Comparison of ENCODE assay signal across 16 cellular contexts in the genomic region with DNA sequence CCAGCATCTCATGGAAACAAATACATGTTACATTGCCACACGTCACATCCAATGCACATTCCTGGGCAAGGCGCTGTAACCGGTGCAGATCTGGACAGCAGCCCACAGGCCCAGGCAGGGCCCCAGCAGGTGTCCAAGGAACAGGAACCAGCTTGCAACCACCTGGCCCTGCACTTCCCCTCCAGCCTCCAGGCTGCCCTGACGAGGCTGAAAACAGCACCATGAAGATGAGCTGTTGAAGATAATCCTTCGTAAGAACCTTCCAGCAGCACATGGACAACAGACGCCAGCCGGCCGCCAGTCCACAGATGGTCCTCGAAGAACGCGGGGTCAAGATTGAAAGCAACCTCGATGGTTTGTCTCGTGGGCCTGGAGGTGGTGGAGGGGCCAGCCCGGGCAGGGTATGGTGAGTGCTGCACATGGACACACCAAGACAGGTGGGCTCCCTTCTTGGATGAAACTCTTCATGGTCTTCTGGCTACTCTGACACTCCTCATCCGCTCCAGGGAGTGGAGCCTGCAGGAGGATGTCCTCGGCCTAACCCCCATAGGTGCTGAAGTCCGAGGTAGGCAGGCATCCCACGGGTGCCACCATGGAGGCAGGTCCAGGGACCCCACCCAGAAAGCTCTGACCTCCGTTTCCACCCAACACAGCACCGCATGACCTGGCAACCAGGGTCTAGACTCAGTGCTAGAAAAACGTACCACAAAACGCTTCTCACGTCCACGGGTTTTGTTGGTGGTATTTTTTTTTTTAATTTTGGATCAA. TPM values are rescaled to one million over a fixed set of nuclear protein-coding genes. Genes with fewer than 3 reads are reported as not detected.
DNase-seq lines count a peak whose midpoint lies in the region; ATAC-seq, FAIRE-seq and TF ChIP-seq lines count a peak whose summit lies in the region.
"Had no signal": no experiment of that assay in that cellular context is flagged by ENCODE, and none has a peak within 500 bp of the region (broad histone marks: within the 10 kb centered on the region; RNA-seq: fewer than 3 reads in every experiment).

No MANE protein-coding gene starts in this region.

- H3K4me3 ChIP-seq in K562 = no peak overlapping the region
- H3K4me3 ChIP-seq in right cardiac atrium (ENCODE audit: low read length) = no peak overlapping the region
- H3K4me3 ChIP-seq: left lung had no signal

- H3K9ac ChIP-seq in K562 (ENCODE audit: insufficient read depth in 1 of 2, low read depth in 2 of 2, low read length in 2 of 2) = peak overlapping the region in 1 of 2 experiments; percentile 28; a peak in 1 of 4 replicates

- H3K4me2 ChIP-seq in K562 (ENCODE audit: insufficient read depth, low read length) = no peak overlapping the region

- no peak for TF ChIP-seq CTCF in K562 (IDR thresholded peaks at IDR 0.05 in 2 of 3, conservative IDR thresholded peaks at IDR 0.05 in 1 of 3; ENCODE audit: insufficient read depth in 2 of 3, low read depth in 1 of 3, low read length in 3 of 3)

- TF ChIP-seq RAD21 in K562 (CRISPR knock-in tag; conservative IDR thresholded peaks at IDR 0.05 in 1 of 2, IDR thresholded peaks at IDR 0.05 in 1 of 2) = no peak

- ATAC-seq in K562 = no peak
- no peak for ATAC-seq in right cardiac atrium
- ATAC-seq in stimulated activated effector memory CD8-positive, alpha-beta T cell treated with anti-CD3 and anti-CD28 coated beads, Interleukin-12 subunit alpha, Interleukin-12 subunit beta, amount 100 ng/mL, for 72 hours = no peak
- no peak for ATAC-seq in HG02852 (IDR thresholded peaks at IDR 0.05; ENCODE audit: unreplicated experiment)
- ATAC-seq in HG03354 (IDR thresholded peaks at IDR 0.05; ENCODE audit: poor library complexity, severe bottlenecking, unreplicated experiment) = no peak
- ATAC-seq: naive thymus-derived CD4-positive, alpha-beta T cell had no signal

- no peak for TF ChIP-seq POLR2A in K562 (conservative IDR thresholded peaks at IDR 0.05)

- H3K36me3 Mint-ChIP-seq in stimulated activated effector memory CD8-positive, alpha-beta T cell treated with anti-CD3 and anti-CD28 coated beads, Interleukin-12 subunit alpha, Interleukin-12 subunit beta, amount 100 ng/mL, for 72 hours = peaks cover 80% of the 10 kb centered on the region

- H3K4me3 Mint-ChIP-seq in stimulated activated effector memory CD8-positive, alpha-beta T cell treated with anti-CD3 and anti-CD28 coated beads, Interleukin-12 subunit alpha, Interleukin-12 subunit beta, amount 100 ng/mL, for 72 hours = no peak overlapping the region
- H3K4me3 Mint-ChIP-seq: naive thymus-derived CD4-positive, alpha-beta T cell had no signal

- FAIRE-seq in K562 (lab: Jason Lieb, UNC) = no peak

- no peak overlapping the region for H3K27ac ChIP-seq in K562 (ENCODE audit: extremely low read depth, low read depth, low read length)
- H3K27ac ChIP-seq in right cardiac atrium (ENCODE audit: low read length) = no peak overlapping the region
- H3K27ac ChIP-seq: left lung had no signal

- no peaks in the 10 kb centered on the region for H4K20me1 ChIP-seq in K562 (replicated peaks; ENCODE audit: control insufficient read depth, insufficient read depth, low read length)

- in situ Hi-C loops in KBM-7 (cut with MboI; ENCODE audit: low pct_unique_long_range_greater_than_20kb, low sequenced_read_pairs) = no loop called here
- in situ Hi-C loops in K562 (cut with MboI) = no loop called here

- DNase-seq in KBM-7 (peak; percentile 68), K562 (ENCODE audit: extremely low read depth in 1 of 4, low spot score in 3 of 4) (no peak), right cardiac atrium (peak; percentile 6 to 35 (median 35)), midbrain (lab: John Stamatoyannopoulos, UW) (no peak)
- no peak for DNase-seq in stimulated activated effector memory CD8-positive, alpha-beta T cell treated with anti-CD3 and anti-CD28 coated beads, Interleukin-12 subunit alpha, Interleukin-12 subunit beta, amount 100 ng/mL, for 72 hours (ENCODE audit: low spot score in 2 of 2)
- DNase-seq: activated CD8-positive, alpha-beta memory T cell treated with anti-CD3 and anti-CD28 coated beads for 24 hours; DMS153; hypothalamus; naive thymus-derived CD4-positive, alpha-beta T cell; NCI-H1694 treated with DMSO at 0.1 percent for 48 hours; NCI-H510A treated with DMSO at 0.1 percent for 48 hours; OCI-M1 had no signal

- 51% methylated on average over 24 of the region's 24 CpGs for WGBS in K562 (ENCODE audit: insufficient coverage, low coverage, missing lambda C conversion rate)
- 84% methylated on average over 24 of the region's 24 CpGs for WGBS in right cardiac atrium

- CTCF ChIA-PET in K562 (lab: Yijun Ruan, JAX; ENCODE audit: low intra/inter-chr PET ratio) = no interaction called here

- no peak for TF ChIP-seq EP300 in K562 (IDR thresholded peaks at IDR 0.05; ENCODE audit: low read length)

- no peaks in the 10 kb centered on the region for H3K9me3 Mint-ChIP-seq in stimulated activated effector memory CD8-positive, alpha-beta T cell treated with anti-CD3 and anti-CD28 coated beads, Interleukin-12 subunit alpha, Interleukin-12 subunit beta, amount 100 ng/mL, for 72 hours
- H3K9me3 Mint-ChIP-seq: activated T-helper 2 cell treated with anti-CD3 and anti-CD28 coated beads, Interferon-gamma antibody, Interleukin-2, Interleukin-4, amounts not matched to agents 10 μg/mL and 5 μg/mL and 100 μg/mL, durations not matched to agents 14 hours and 24 hours and 36 hours; naive thymus-derived CD4-positive, alpha-beta T cell had no signal

- no peak overlapping the region for H2AFZ ChIP-seq in K562 (ENCODE audit: low read depth, low read length)

- H3K9me1 ChIP-seq in K562 (ENCODE audit: control insufficient read depth, insufficient read depth, low read length) = no peaks in the 10 kb centered on the region

- intact Hi-C loops in K562 (cut with micrococcal nuclease) = no loop called here
- intact Hi-C loops in right cardiac atrium (cut with DNase I) = no loop called here

- peaks cover 19% of the 10 kb centered on the region for H3K4me1 Mint-ChIP-seq in stimulated activated effector memory CD8-positive, alpha-beta T cell treated with anti-CD3 and anti-CD28 coated beads, Interleukin-12 subunit alpha, Interleukin-12 subunit beta, amount 100 ng/mL, for 72 hours

- H3K27me3 ChIP-seq in K562 (ENCODE audit: control insufficient read depth in 2 of 2, insufficient read depth in 2 of 2, low read length in 2 of 2) = peaks cover 0 to 7% of the 10 kb centered on the region in 2 experiments; a peak in 2 of 5 replicates
- no peaks in the 10 kb centered on the region for H3K27me3 ChIP-seq in right cardiac atrium (ENCODE audit: control insufficient read depth, insufficient read depth)
- H3K27me3 ChIP-seq: left lung had no signal

- no peaks in the 10 kb centered on the region for H3K79me2 ChIP-seq in K562 (ENCODE audit: control insufficient read depth, insufficient read depth, low read length)

- peaks cover 0 to 24% of the 10 kb centered on the region in 2 experiments; a peak in 2 of 5 replicates for H3K4me1 ChIP-seq in K562 (replicated peaks in 1 of 2; ENCODE audit: control insufficient read depth in 2 of 2, insufficient read depth in 2 of 2, low read length in 2 of 2)
- H3K4me1 ChIP-seq in right cardiac atrium (ENCODE audit: control insufficient read depth, insufficient read depth, low read length) = peaks cover 1% of the 10 kb centered on the region
- H3K4me1 ChIP-seq: left lung had no signal

- peak overlapping the region; percentile 14 for H3K27ac Mint-ChIP-seq in stimulated activated effector memory CD8-positive, alpha-beta T cell treated with anti-CD3 and anti-CD28 coated beads, Interleukin-12 subunit alpha, Interleukin-12 subunit beta, amount 100 ng/mL, for 72 hours
- H3K27ac Mint-ChIP-seq: activated T-helper 2 cell treated with anti-CD3 and anti-CD28 coated beads, Interferon-gamma antibody, Interleukin-2, Interleukin-4, amounts not matched to agents 10 μg/mL and 5 μg/mL and 100 μg/mL, durations not matched to agents 14 hours and 24 hours and 36 hours; naive thymus-derived CD4-positive, alpha-beta T cell had no signal

- POLR2A ChIA-PET in K562 (lab: Yijun Ruan, JAX) = interaction anchor here (0.7 kb wide), 1 partner anchor 118 kb away, joined by 3 read pairs; no protein-coding TSS in a partner anchor

- no TSS peak for BruUV-seq in K562 (replicated peaks; lab: Mats Ljungman, UMichigan)

- H3K9me3 ChIP-seq in K562 (replicated peaks; ENCODE audit: control insufficient read depth, insufficient read depth, low read depth, low read length) = no peaks in the 10 kb centered on the region
- no peaks in the 10 kb centered on the region for H3K9me3 ChIP-seq in right cardiac atrium (ENCODE audit: control insufficient read depth, low read length)
- H3K9me3 ChIP-seq: left lung had no signal

- peaks cover 6% of the 10 kb centered on the region; the same call in 1 of the 3 replicates for H3K36me3 ChIP-seq in K562 (ENCODE audit: control insufficient read depth, insufficient read depth, low read length)

TF ChIP-seq in K562, 482 proteins besides CTCF, POLR2A, EP300 and RAD21:
- TF ChIP-seq SPI1 (IDR thresholded peaks at IDR 0.05; ENCODE audit: borderline replicate concordance, low read depth, low read length) = peak; percentile 22; the same call in 1 of the 2 replicates
- no peak for TF ChIP-seq ZNF699 (CRISPR knock-in tag; IDR thresholded peaks at IDR 0.05; ENCODE audit: insufficient replicate concordance)
TF ChIP-seq in K562: peak in this region for 1.

RNA-seq across cellular contexts. Expression of gene PDGFA, which starts 22.9 kb away (rescaled TPM):
- total RNA-seq in K562 (2011; cell fraction: chromatin; rRNA removed; ENCODE audit: low replicate concordance) = 21.5 and 51.6 TPM in 2 replicates
- 36.1 and 57.4 TPM in 2 replicates for total RNA-seq in K562 (2011; cell fraction: nucleolus; rRNA removed)
- total RNA-seq in K562 (2011; cell fraction: nucleoplasm; rRNA removed) = 30.2 and 38.4 TPM in 2 replicates
- 8.1 and 10.0 TPM in 2 replicates for total RNA-seq in K562 (2014; rRNA removed)
- 3.6 and 5.0 TPM in 2 replicates for total RNA-seq in K562 (2014; rRNA removed; fragmentation: Illumina TruSeq; extraction: Trizol)
- 4.6 and 6.1 TPM in 2 replicates for total RNA-seq in K562 (2015; rRNA removed; fragmentation: Illumina TruSeq; extraction: Trizol)
- total RNA-seq in K562 (2021) = 9.8 and 10.2 TPM in 2 replicates
- polyA plus RNA-seq in K562 (2011; rRNA removed) = 7.9 TPM in 2 replicates
- polyA plus RNA-seq in K562 (2011; cell fraction: cytosol; rRNA removed) = 5.2 and 10.8 TPM in 2 replicates
- polyA plus RNA-seq in K562 (2011; cell fraction: nucleus; rRNA removed) = 13.3 and 32.6 TPM in 2 replicates
- polyA plus RNA-seq in K562 (2012) = 6.4 and 9.1 TPM in 2 replicates
- polyA plus RNA-seq in K562 (2014; fragmentation: Illumina TruSeq; extraction: Trizol) = 2.5 and 4.7 TPM in 2 replicates
- 1 to 10 TPM; 3.9 to 9.5 TPM for polyA plus RNA-seq in K562 (2014; fragmentation: Nextera tagmentation; extraction: Ambion mirVana)
- 2.6 and 3.6 TPM in 2 replicates for polyA plus RNA-seq in K562 (2014; rRNA removed)
- polyA minus RNA-seq in K562 (2011; rRNA and poly(A)+ RNA removed) = 24.4 and 37.5 TPM in 2 replicates
- polyA minus RNA-seq in K562 (2011; cell fraction: cytosol; rRNA and poly(A)+ RNA removed) = 34.5 and 45.2 TPM in 2 replicates
- 11.0 and 13.5 TPM in 2 replicates for polyA minus RNA-seq in K562 (2011; cell fraction: nucleus; rRNA and poly(A)+ RNA removed)
- 10 to 100 TPM; 32.2 to 44.3 (median 38.4) TPM for total RNA-seq in right cardiac atrium
- 18.3 TPM for polyA plus RNA-seq in right cardiac atrium
- polyA plus RNA-seq: naive thymus-derived CD4-positive, alpha-beta T cell had no signal

Comparison
In these comparisons a context has a peak if more than half of its experiments do, and no peak if none do; other contexts are left out.
1. DNase-seq: peak in KBM-7 (single experiment) and right cardiac atrium (3 of 3); none in K562 (0 of 4), stimulated activated effector memory CD8-positive, alpha-beta T cell treated with anti-CD3 and anti-CD28 coated beads, Interleukin-12 subunit alpha, Interleukin-12 subunit beta, amount 100 ng/mL, for 72 hours (0 of 2) and midbrain (single experiment).